Comparison of ENCODE assay signal across 11 cellular contexts in genomic region chr3:33089515-33089914, GRCh38. TPM values are rescaled to one million over a fixed set of nuclear protein-coding genes. Genes with fewer than 3 reads are reported as not detected.
DNase-seq lines count a peak whose midpoint lies in the region; ATAC-seq lines count a peak whose summit lies in the region.
"Had no signal": no experiment of that assay in that cellular context is flagged by ENCODE, and none has a peak within 500 bp of the region (broad histone marks: within the 10 kb centered on the region; RNA-seq: fewer than 3 reads in every experiment).

No MANE protein-coding gene starts in this region.

- peak overlapping the region in 9 of 10 donors; percentile 1 to 54 (median 14) for H3K4me3 Mint-ChIP-seq in naive thymus-derived CD8-positive, alpha-beta T cell

- H3K9me3 Mint-ChIP-seq in naive thymus-derived CD8-positive, alpha-beta T cell, result no peaks in the 10 kb centered on the region

- DNase-seq in activated CD4-positive, CD25-positive, alpha-beta regulatory T cell treated with anti-CD3 and anti-CD28 coated beads, Interleukin-2, amount 50 U/mL, for 72 hours, result no peak
- no peak for DNase-seq in naive thymus-derived CD8-positive, alpha-beta T cell
- DNase-seq in GM19238 (ENCODE audit: insufficient read length, low spot score), result no peak
- DNase-seq in kidney glomerular epithelial cell (lab: John Stamatoyannopoulos, UW), result no peak
- no peak for DNase-seq in amygdala (lab: John Stamatoyannopoulos, UW)
- DNase-seq: activated CD8-positive, alpha-beta memory T cell treated with anti-CD3 and anti-CD28 coated beads, Interleukin-2, amount 50 U/mL, for 48 hours; NCI-H526 had no signal

- H3K27me3 Mint-ChIP-seq in naive thymus-derived CD8-positive, alpha-beta T cell, result no peaks in the 10 kb centered on the region

- H3K9me3 ChIP-seq in KOPT-K1 (ENCODE audit: insufficient read depth, low read length, poor library complexity, severe bottlenecking), result no peaks in the 10 kb centered on the region

- H3K4me1 Mint-ChIP-seq in naive thymus-derived CD8-positive, alpha-beta T cell, result peaks cover 47 to 70% (median 63%) of the 10 kb centered on the region in 4 donors

- H3K27ac Mint-ChIP-seq in naive thymus-derived CD8-positive, alpha-beta T cell, result peak overlapping the region in 6 of 10 donors; percentile 4 to 71 (median 38)

- peaks cover 27% of the 10 kb centered on the region for H3K36me3 ChIP-seq in KOPT-K1 (ENCODE audit: insufficient read depth, low read length)

- H3K27ac ChIP-seq in KOPT-K1 (ENCODE audit: low read depth, low read length, poor library complexity, severe bottlenecking), result peak overlapping the region; percentile 55
- H3K27ac ChIP-seq: 22Rv1 had no signal

- peaks cover 0 to 26% (median 12%) of the 10 kb centered on the region in 3 donors for H3K36me3 Mint-ChIP-seq in naive thymus-derived CD8-positive, alpha-beta T cell

- POLR2A ChIA-PET in naive thymus-derived CD8-positive, alpha-beta T cell (lab: Charles Lee), result no interaction called here

- peak; percentile 55 to 67 for ATAC-seq in activated CD4-positive, CD25-positive, alpha-beta regulatory T cell treated with anti-CD3 and anti-CD28 coated beads, Interleukin-2, amount 50 U/mL, for 24 hours
- ATAC-seq in HG02642 (IDR thresholded peaks at IDR 0.05; ENCODE audit: poor library complexity, unreplicated experiment), result peak; percentile 86
- ATAC-seq in naive thymus-derived CD8-positive, alpha-beta T cell, result peak in 1 of 2 donors; percentile 22

RNA-seq across cellular contexts. Expression of gene GLB1, which starts 7.4 kb away (rescaled TPM):
- total RNA-seq in naive thymus-derived CD8-positive, alpha-beta T cell, result 10 to 100 TPM; 18.7 to 27.0 TPM
- 10 to 100 TPM; 12.7 to 17.0 (median 16.3) TPM for polyA plus RNA-seq in naive thymus-derived CD8-positive, alpha-beta T cell

RNA-seq across cellular contexts. Expression of gene TMPPE, which starts 7.4 kb away (rescaled TPM):
- 1 to 10 TPM; 6.9 TPM for total RNA-seq in naive thymus-derived CD8-positive, alpha-beta T cell
- under 1 TPM; 0.14 to 0.77 (median 0.64) TPM for polyA plus RNA-seq in naive thymus-derived CD8-positive, alpha-beta T cell

RNA-seq across cellular contexts. Expression of gene CRTAP, which starts 24.3 kb away (rescaled TPM):
- 10 to 100 TPM; 36.0 to 45.7 TPM for total RNA-seq in naive thymus-derived CD8-positive, alpha-beta T cell
- polyA plus RNA-seq in naive thymus-derived CD8-positive, alpha-beta T cell, result 10 to 100 TPM; 25.4 to 52.5 (median 36.0) TPM
